In the genomic region with DNA sequence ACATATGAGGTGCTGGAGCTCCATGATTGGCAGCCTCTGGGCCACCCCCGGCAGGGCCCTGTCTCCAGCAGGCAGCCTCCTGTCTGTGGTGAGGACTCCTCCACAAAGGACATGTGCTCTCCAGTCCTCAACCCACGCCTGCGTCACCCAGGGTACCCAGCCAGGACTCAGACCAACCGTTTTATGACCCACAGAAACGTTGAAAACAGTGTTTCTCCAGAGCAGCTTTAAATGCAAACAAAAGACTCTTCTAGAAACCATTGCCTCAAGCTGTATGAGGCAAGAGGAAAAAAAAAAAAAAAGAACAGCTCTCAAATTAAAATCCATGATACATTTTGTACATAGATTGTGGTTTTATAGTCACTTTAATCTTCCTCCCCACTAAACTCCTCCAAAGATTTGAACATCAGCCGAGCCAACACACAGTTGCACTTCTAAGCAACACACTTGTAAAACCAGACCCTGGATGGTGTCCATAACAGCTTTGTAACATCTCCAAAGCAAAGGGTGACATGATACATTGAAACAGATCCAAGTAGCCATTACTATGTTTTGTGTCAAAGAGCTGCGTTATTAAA, we compare ENCODE assay signal across 13 cellular contexts.
A peak's percentile ranks its signal among the peaks of the same experiment; 100 is the strongest.
DNase-seq lines count a peak whose midpoint lies in the region; ATAC-seq and TF ChIP-seq lines count a peak whose summit lies in the region.
"Had no signal": no experiment of that assay in that cellular context is flagged by ENCODE, and none has a peak within 500 bp of the region (broad histone marks: within the 10 kb centered on the region; RNA-seq: fewer than 3 reads in every experiment).

No MANE protein-coding gene starts in this region.

- H3K9me3 Mint-ChIP-seq in nephron: no peaks in the 10 kb centered on the region
- H3K9me3 Mint-ChIP-seq: activated T-cell treated with anti-CD3 and anti-CD28 coated beads, Interleukin-2, amount 50 U/mL, for 4 hours; immature natural killer cell had no signal

- peaks cover 60% of the 10 kb centered on the region for H3K4me1 Mint-ChIP-seq in nephron
- H3K4me1 Mint-ChIP-seq: immature natural killer cell had no signal

- H3K27ac Mint-ChIP-seq in nephron: peak overlapping the region; percentile 92 to 100 (median 99)
- H3K27ac Mint-ChIP-seq: immature natural killer cell had no signal

- no peak overlapping the region for H3K4me3 ChIP-seq in fibroblast of the aortic adventitia (ENCODE audit: low read depth, low read length)
- H3K4me3 ChIP-seq in upper lobe of right lung: no peak overlapping the region
- H3K4me3 ChIP-seq: SJCRH30 had no signal

- no peaks in the 10 kb centered on the region for H3K27me3 Mint-ChIP-seq in nephron (ENCODE audit: low read depth)

- in situ Hi-C loops in SK-MEL-5 (cut with HindIII; ENCODE audit: low pct_unique_long_range_greater_than_20kb, low sequenced_read_pairs): no loop called here

- no peaks in the 10 kb centered on the region for H3K9me3 ChIP-seq in upper lobe of right lung
- H3K9me3 ChIP-seq: SJCRH30 had no signal

- no peaks in the 10 kb centered on the region for H3K36me3 ChIP-seq in upper lobe of right lung
- H3K36me3 ChIP-seq: SJCRH30, WERI-Rb-1 had no signal

- intact Hi-C loops in upper lobe of right lung (cut with DNase I): no loop called here

- TF ChIP-seq CTCF in fibroblast of the aortic adventitia (IDR thresholded peaks at IDR 0.05; ENCODE audit: insufficient read depth, low read length) (no peak), nephron (IDR thresholded peaks at IDR 0.05; ENCODE audit: unreplicated experiment in 3 of 3) (no peak), upper lobe of right lung (IDR thresholded peaks at IDR 0.05) (no peak)

- peak; percentile 5 for ATAC-seq in upper lobe of right lung
- ATAC-seq: activated T-cell treated with anti-CD3 and anti-CD28 coated beads, Interleukin-2, amount 50 U/mL, for 4 hours had no signal

- H3K4me3 Mint-ChIP-seq in nephron: peak overlapping the region in 2 of 3 experiments; percentile 63 to 64
- H3K4me3 Mint-ChIP-seq: activated T-cell treated with anti-CD3 and anti-CD28 coated beads, Interleukin-2, amount 50 U/mL, for 4 hours; immature natural killer cell had no signal

- peak; percentile 11 for DNase-seq in SK-MEL-5 (ENCODE audit: low read depth, low spot score)
- DNase-seq in fibroblast of the aortic adventitia (ENCODE audit: low read depth): peak; percentile 91
- DNase-seq in upper lobe of right lung: no peak
- no peak for DNase-seq in SIG-M5 treated with dmso at 0.1 percent for 504 hours (lab: John Stamatoyannopoulos, UW; ENCODE audit: unreplicated experiment)
- no peak for DNase-seq in activated CD8-positive, alpha-beta memory T cell treated with anti-CD3 and anti-CD28 coated beads, Interleukin-2, amount 50 U/mL, for 48 hours
- DNase-seq in GF-D8 (lab: John Stamatoyannopoulos, UW): no peak
- DNase-seq: activated T-cell treated with anti-CD3 and anti-CD28 coated beads, Interleukin-2, amount 50 U/mL, for 4 hours; GOT3; immature natural killer cell; NCI-H1417; SJCRH30; WERI-Rb-1 had no signal

- no peaks in the 10 kb centered on the region for H3K4me1 ChIP-seq in upper lobe of right lung
- H3K4me1 ChIP-seq: SJCRH30 had no signal

- H3K36me3 Mint-ChIP-seq in nephron (ENCODE audit: low read depth): no peaks in the 10 kb centered on the region
- H3K36me3 Mint-ChIP-seq: immature natural killer cell had no signal

- H3K27ac ChIP-seq in upper lobe of right lung: peak overlapping the region; percentile 60
- H3K27ac ChIP-seq: SJCRH30, WERI-Rb-1 had no signal

- no peaks in the 10 kb centered on the region for H3K27me3 ChIP-seq in upper lobe of right lung
- H3K27me3 ChIP-seq: SJCRH30 had no signal

Comparison
In these comparisons a context has a peak if more than half of its experiments do, and no peak if none do; other contexts are left out.
1. DNase-seq: peak in SK-MEL-5 (single experiment) and fibroblast of the aortic adventitia (single experiment); none in upper lobe of right lung (single experiment), SIG-M5 treated with dmso at 0.1 percent for 504 hours (single experiment), activated CD8-positive, alpha-beta memory T cell treated with anti-CD3 and anti-CD28 coated beads, Interleukin-2, amount 50 U/mL, for 48 hours (single experiment) and GF-D8 (single experiment).